9 cellular contexts compared by ENCODE assay signal in genomic region chr10:49594594-49594993, GRCh38. TPM values are rescaled to one million over a fixed set of nuclear protein-coding genes. Genes with fewer than 3 reads are reported as not detected.
DNase-seq lines count a peak whose midpoint lies in the region; ATAC-seq, FAIRE-seq and TF ChIP-seq lines count a peak whose summit lies in the region.
"Had no signal": no experiment of that assay in that cellular context is flagged by ENCODE, and none has a peak within 500 bp of the region (broad histone marks: within the 10 kb centered on the region; RNA-seq: fewer than 3 reads in every experiment).

No MANE protein-coding gene starts in this region.

- intact Hi-C loops in CD14-positive monocyte (cut with micrococcal nuclease), result loop anchor here in 1 of 2 donors (5.0 kb wide), 1 partner anchor 628 kb away; no protein-coding TSS in a partner anchor

- H3K9me3 Mint-ChIP-seq in CD14-positive monocyte, result peaks cover 0 to 12% (median 4%) of the 10 kb centered on the region in 7 donors

- no peak overlapping the region for H3K4me3 ChIP-seq in astrocyte of the cerebellum (ENCODE audit: low read depth, low read length)
- H3K4me3 ChIP-seq: SJSA1 had no signal

- ATAC-seq in HG03354 (IDR thresholded peaks at IDR 0.05; ENCODE audit: poor library complexity, severe bottlenecking, unreplicated experiment) (no peak), GM19463 (IDR thresholded peaks at IDR 0.05; ENCODE audit: unreplicated experiment) (no peak)

- DNase-seq in CD14-positive monocyte (ENCODE audit: low spot score), result no peak
- no peak for DNase-seq in GM12892 (ENCODE audit: insufficient read length)
- peak; percentile 44 for DNase-seq in NCI-H226
- peak; percentile 56 for DNase-seq in astrocyte of the cerebellum (ENCODE audit: low read depth)
- DNase-seq in iPS-NIHi11 (ENCODE audit: low spot score), result peak; percentile 81
- DNase-seq in superior temporal gyrus (ENCODE audit: extremely low spot score), result peak; percentile 87

- no peak overlapping the region for H3K4me3 Mint-ChIP-seq in CD14-positive monocyte

- H3K4me1 Mint-ChIP-seq in CD14-positive monocyte, result peaks cover 2% of the 10 kb centered on the region

- TF ChIP-seq POLR2A in GM12892 (IDR thresholded peaks at IDR 0.05; ENCODE audit: low read depth, low read length), result no peak

- H3K27me3 Mint-ChIP-seq in CD14-positive monocyte (ENCODE audit: low read depth in 3 of 3), result peaks cover 16 to 17% (median 17%) of the 10 kb centered on the region in 3 donors

- in situ Hi-C loops in astrocyte of the cerebellum (cut with HindIII; ENCODE audit: low sequenced_read_pairs), result no loop called here

- FAIRE-seq in GM12892 (lab: Jason Lieb, UNC), result peak; percentile 89

- TF ChIP-seq CTCF in CD14-positive monocyte (IDR thresholded peaks at IDR 0.05) (peak; percentile 81), astrocyte of the cerebellum (IDR thresholded peaks at IDR 0.05; ENCODE audit: low read depth, low read length, missing control alignments) (peak; percentile 87)

- no peak overlapping the region for H3K27ac Mint-ChIP-seq in CD14-positive monocyte

- no peaks in the 10 kb centered on the region for H3K36me3 Mint-ChIP-seq in CD14-positive monocyte

RNA-seq across cellular contexts. Expression of gene SLC18A3, which starts 15.5 kb away (rescaled TPM):
- polyA plus RNA-seq in CD14-positive monocyte, result not detected
- polyA plus RNA-seq in GM12892 (2012; ENCODE audit: missing spikeins), result not detected

RNA-seq across cellular contexts. Expression of gene CHAT, which starts 19.2 kb away (rescaled TPM):
- polyA plus RNA-seq in CD14-positive monocyte, result not detected
- polyA plus RNA-seq in GM12892 (2012; ENCODE audit: missing spikeins), result not detected

RNA-seq across cellular contexts. Expression of gene ERCC6, which starts 55.7 kb away (rescaled TPM):
- 1 to 10 TPM; 5.4 to 6.0 TPM for polyA plus RNA-seq in CD14-positive monocyte
- polyA plus RNA-seq in GM12892 (2012; ENCODE audit: missing spikeins), result 8.2 TPM

Comparison
In these comparisons a context has a peak if more than half of its experiments do, and no peak if none do; other contexts are left out.
1. DNase-seq: peak in NCI-H226 (single experiment), astrocyte of the cerebellum (single experiment), iPS-NIHi11 (single experiment) and superior temporal gyrus (single experiment); none in CD14-positive monocyte (single experiment) and GM12892 (single experiment).